In genomic region chr5:76425940-76426339, GRCh38 we compare ENCODE assay signal across 28 cellular contexts. TPM values are rescaled to one million over a fixed set of nuclear protein-coding genes. Genes with fewer than 3 reads are reported as not detected.
DNase-seq lines count a peak whose midpoint lies in the region; ATAC-seq and TF ChIP-seq lines count a peak whose summit lies in the region.
"Had no signal": no experiment of that assay in that cellular context is flagged by ENCODE, and none has a peak within 500 bp of the region (broad histone marks: within the 10 kb centered on the region; RNA-seq: fewer than 3 reads in every experiment).

No MANE protein-coding gene starts in this region.

- peak; percentile 18 for DNase-seq in EH (ENCODE audit: low read depth)
- DNase-seq in WTC11 (ENCODE audit: low spot score), result no peak
- DNase-seq in hepatocyte (ENCODE audit: low spot score), result no peak
- DNase-seq in neuronal stem cell (ENCODE audit: low spot score), result no peak
- DNase-seq in naive thymus-derived CD8-positive, alpha-beta T cell, result no peak
- DNase-seq in GM03348 (ENCODE audit: low spot score), result no peak
- DNase-seq in SK-N-DZ (ENCODE audit: low spot score), result no peak
- DNase-seq: activated CD4-positive, alpha-beta T cell treated with anti-CD3 and anti-CD28 coated beads for 4 hours; activated CD8-positive, alpha-beta memory T cell treated with anti-CD3 and anti-CD28 coated beads for 24 hours; activated gamma-delta T cell treated with Interleukin-2 at 50 U/mL for 16 hours; activated T-cell treated with anti-CD3 and anti-CD28 coated beads, Interleukin-2, amount 50 U/mL, for 24 hours; C1 segment of cervical spinal cord; DMS153; esophagus squamous epithelium; GM23248; KG1; left cardiac atrium; mammary epithelial cell; NCI-H1436 treated with DMSO at 0.1 percent for 48 hours; NCI-H510A treated with DMSO at 0.1 percent for 48 hours; NK-92 treated with Interleukin-12 subunit alpha and Interleukin-12 subunit beta, amount 100 ng/mL, for 24 hours; stimulated activated CD4-positive, alpha-beta T cell treated with anti-CD3 and anti-CD28 coated beads, Interleukin-4, amount 100 ng/mL, for 24 hours; stimulated activated naive CD4-positive, alpha-beta T cell treated with Interleukin-2 at 50 U/mL for 16 hours; T-helper 17 cell had no signal

- H4K20me1 ChIP-seq in hepatocyte (ENCODE audit: insufficient read depth, poor library complexity, severe bottlenecking), result no peaks in the 10 kb centered on the region

- peaks cover 42% of the 10 kb centered on the region for H3K79me2 ChIP-seq in hepatocyte

- H3K79me1 ChIP-seq in neuronal stem cell (ENCODE audit: low read depth, low read length), result no peaks in the 10 kb centered on the region

- no peak overlapping the region for H3K4me2 ChIP-seq in hepatocyte
- no peak overlapping the region for H3K4me2 ChIP-seq in neuronal stem cell (ENCODE audit: insufficient read depth, low read length, poor library complexity, severe bottlenecking)

- ATAC-seq in WTC11 (no peak; the same call in 1 of the 2 replicates), GM19452 (IDR thresholded peaks at IDR 0.05; ENCODE audit: unreplicated experiment) (no peak)
- no peak for ATAC-seq in naive thymus-derived CD8-positive, alpha-beta T cell
- ATAC-seq: left cardiac atrium, Panc1, T-helper 17 cell had no signal

- H2BK12ac ChIP-seq in neuronal stem cell (ENCODE audit: low read length), result no peak overlapping the region

- peaks cover 83% of the 10 kb centered on the region for H3K4me1 Mint-ChIP-seq in WTC11
- H3K4me1 Mint-ChIP-seq in naive thymus-derived CD8-positive, alpha-beta T cell, result peaks cover 32 to 70% (median 63%) of the 10 kb centered on the region in 4 donors

- no peak overlapping the region for H2BK15ac ChIP-seq in neuronal stem cell (ENCODE audit: low read length)

- H2AFZ ChIP-seq in hepatocyte (no peak overlapping the region), neuronal stem cell (ENCODE audit: low read length) (no peak overlapping the region)
- H2AFZ ChIP-seq: GM23248 had no signal

- WGBS in hepatocyte (ENCODE audit: low lambda C conversion rate, missing lambda C conversion rate), result 78% methylated on average over 6 of the region's 6 CpGs
- WGBS in neuronal stem cell (ENCODE audit: extremely low coverage in 2 of 2, insufficient read length in 2 of 2, insufficient replicate concordance in 1 of 2), 2 donors, result no CpG with 5 or more reads among the region's 6 CpGs

- H3K36me3 Mint-ChIP-seq in WTC11, result peaks cover 3% of the 10 kb centered on the region; the same call in 1 of the 2 replicates
- peaks cover 0 to 12% (median 0%) of the 10 kb centered on the region in 3 donors for H3K36me3 Mint-ChIP-seq in naive thymus-derived CD8-positive, alpha-beta T cell

- H3K36me3 ChIP-seq in hepatocyte (replicated peaks; ENCODE audit: insufficient read depth, low read depth) (no peaks in the 10 kb centered on the region), neuronal stem cell (replicated peaks in 1 of 2; ENCODE audit: control insufficient read depth in 2 of 2, insufficient read depth in 2 of 2, low read length in 2 of 2) (no peaks in the 10 kb centered on the region)
- H3K36me3 ChIP-seq: esophagus squamous epithelium, SJSA1, thoracic aorta had no signal

- no peak for TF ChIP-seq CTCF in WTC11 (IDR thresholded peaks at IDR 0.05)
- TF ChIP-seq CTCF in hepatocyte (IDR thresholded peaks at IDR 0.05; ENCODE audit: poor library complexity), result no peak

- H3K27me3 ChIP-seq in hepatocyte, result no peaks in the 10 kb centered on the region
- H3K27me3 ChIP-seq in neuronal stem cell (ENCODE audit: control insufficient read depth in 3 of 3, insufficient read depth in 3 of 3, low read depth in 1 of 3, low read length in 3 of 3), result no peaks in the 10 kb centered on the region
- H3K27me3 ChIP-seq: esophagus squamous epithelium had no signal

- H3K9me2 ChIP-seq in hepatocyte (replicated peaks; ENCODE audit: insufficient read depth), result no peaks in the 10 kb centered on the region

- H4K91ac ChIP-seq in neuronal stem cell (ENCODE audit: low read depth, low read length, poor library complexity), result no peak overlapping the region

- H3K18ac ChIP-seq in neuronal stem cell (ENCODE audit: low read length), result no peak overlapping the region

- no peak overlapping the region for H3K4ac ChIP-seq in neuronal stem cell (ENCODE audit: low read length)

- peak overlapping the region; percentile 92 for H3K27ac Mint-ChIP-seq in WTC11
- peak overlapping the region in 2 of 10 donors; percentile 70 to 75 for H3K27ac Mint-ChIP-seq in naive thymus-derived CD8-positive, alpha-beta T cell

- H3K14ac ChIP-seq in neuronal stem cell (ENCODE audit: low read length), result no peak overlapping the region

- peak overlapping the region; percentile 61 for H3K4me3 Mint-ChIP-seq in WTC11
- H3K4me3 Mint-ChIP-seq in naive thymus-derived CD8-positive, alpha-beta T cell, result peak overlapping the region in 2 of 10 donors; percentile 10 to 35
- H3K4me3 Mint-ChIP-seq: activated T-cell treated with anti-CD3 and anti-CD28 coated beads, Interleukin-2, amount 50 U/mL, for 24 hours; T-helper 17 cell had no signal

- no peaks in the 10 kb centered on the region for H3K9me3 Mint-ChIP-seq in WTC11
- no peaks in the 10 kb centered on the region for H3K9me3 Mint-ChIP-seq in naive thymus-derived CD8-positive, alpha-beta T cell
- H3K9me3 Mint-ChIP-seq: activated T-cell treated with anti-CD3 and anti-CD28 coated beads, Interleukin-2, amount 50 U/mL, for 24 hours had no signal

- no peak overlapping the region for H2AK5ac ChIP-seq in neuronal stem cell (ENCODE audit: low read depth, low read length)

- no peak overlapping the region for H4K8ac ChIP-seq in neuronal stem cell (ENCODE audit: low read depth, low read length)

- H3K27me3 Mint-ChIP-seq in WTC11 (ENCODE audit: low read depth), result no peaks in the 10 kb centered on the region
- H3K27me3 Mint-ChIP-seq in naive thymus-derived CD8-positive, alpha-beta T cell, result no peaks in the 10 kb centered on the region
- H3K27me3 Mint-ChIP-seq: activated T-cell treated with anti-CD3 and anti-CD28 coated beads, Interleukin-2, amount 50 U/mL, for 24 hours; T-helper 17 cell had no signal

- H3K9ac ChIP-seq in neuronal stem cell (ENCODE audit: low read depth, low read length, poor library complexity), result no peak overlapping the region
- H3K9ac ChIP-seq: GM23248 had no signal

- no peak overlapping the region for H3K23ac ChIP-seq in neuronal stem cell (ENCODE audit: low read depth, low read length, poor library complexity)

- POLR2A ChIA-PET in WTC11 (lab: Charles Lee), result interaction anchor here (0.7 kb wide), 2 partner anchors 22 to 49 kb away, joined by 3 read pairs; no protein-coding TSS in a partner anchor
- POLR2A ChIA-PET in naive thymus-derived CD8-positive, alpha-beta T cell (lab: Charles Lee), result no interaction called here

- H3K9me3 ChIP-seq in hepatocyte (ENCODE audit: low read depth), result no peaks in the 10 kb centered on the region
- H3K9me3 ChIP-seq in neuronal stem cell (replicated peaks in 1 of 2; ENCODE audit: control insufficient read depth in 2 of 2, insufficient read depth in 1 of 2, low read depth in 1 of 2, low read length in 2 of 2), result no peaks in the 10 kb centered on the region
- H3K9me3 ChIP-seq: esophagus squamous epithelium, SJSA1, thoracic aorta had no signal

- CTCF ChIA-PET in WTC11 (lab: Charles Lee), result interaction anchor here (0.5 to 3.4 kb wide), 6 partner anchors 23 to 145 kb away, joined by 3 to 20 read pairs (median 4); partner anchors contain the start of gene IQGAP2

- H3K27ac ChIP-seq in hepatocyte (peak overlapping the region; percentile 74), neuronal stem cell (replicated peaks; ENCODE audit: low read length) (peak overlapping the region; percentile 52)
- H3K27ac ChIP-seq: esophagus squamous epithelium, GM23248, SJSA1, thoracic aorta had no signal

- H2BK5ac ChIP-seq in neuronal stem cell (ENCODE audit: low read length), result no peak overlapping the region

- H3K4me1 ChIP-seq in hepatocyte (ENCODE audit: insufficient read depth), result peaks cover 16% of the 10 kb centered on the region
- H3K4me1 ChIP-seq in neuronal stem cell (ENCODE audit: control insufficient read depth in 2 of 2, insufficient read depth in 1 of 2, low read depth in 1 of 2, low read length in 2 of 2), result peaks cover 25 to 33% of the 10 kb centered on the region in 2 donors
- H3K4me1 ChIP-seq: SJSA1 had no signal

- H2BK120ac ChIP-seq in neuronal stem cell (ENCODE audit: low read depth, low read length), result no peak overlapping the region

- H3K4me3 ChIP-seq in hepatocyte (no peak overlapping the region), neuronal stem cell (ENCODE audit: low read length in 2 of 2) (no peak overlapping the region)
- H3K4me3 ChIP-seq: esophagus squamous epithelium, GM23248, SJSA1, thoracic aorta had no signal

TF ChIP-seq in WTC11, 78 proteins besides CTCF, POLR2A, EP300 and RAD21 (continues in another document):
- TF ChIP-seq CDX4 (CRISPR knock-in tag; IDR thresholded peaks at IDR 0.05; ENCODE audit: borderline replicate concordance) (no peak), ZNF512 (CRISPR knock-in tag; IDR thresholded peaks at IDR 0.05; ENCODE audit: borderline replicate concordance) (no peak), ZNF423 (CRISPR knock-in tag; IDR thresholded peaks at IDR 0.05) (no peak), SP1 (CRISPR knock-in tag; conservative IDR thresholded peaks at IDR 0.05) (no peak)

RNA-seq across cellular contexts. Expression of gene IQGAP2, which starts 22.9 kb away (rescaled TPM):
- total RNA-seq in WTC11 (2021) (63.0 to 70.6 TPM (median 64.4 TPM) in 3 replicates), hepatocyte (60.3 and 78.9 TPM in 2 replicates)
- 34.5 and 37.2 TPM in 2 replicates for polyA plus RNA-seq in hepatocyte
- 9.9 TPM for polyA plus RNA-seq in neuronal stem cell (2013, experiment 1 of 2)
- polyA plus RNA-seq in neuronal stem cell (2013, experiment 2 of 2), result 10.5 TPM
- 10 to 100 TPM; 66.7 to 74.0 TPM for total RNA-seq in naive thymus-derived CD8-positive, alpha-beta T cell
- 10 to 100 TPM; 16.2 to 22.0 (median 19.5) TPM for polyA plus RNA-seq in naive thymus-derived CD8-positive, alpha-beta T cell
- 0.05 TPM in 1 of 2 replicates, not detected in the other for polyA plus RNA-seq in SK-N-DZ (2014; cell fraction: cytosol; rRNA removed)
- not detected in 2 replicates for polyA plus RNA-seq in SK-N-DZ (2014; cell fraction: nucleus; rRNA removed)
- total RNA-seq: GM23248 had no signal
